Comparison of ENCODE assay signal across 29 cellular contexts in the genomic region with DNA sequence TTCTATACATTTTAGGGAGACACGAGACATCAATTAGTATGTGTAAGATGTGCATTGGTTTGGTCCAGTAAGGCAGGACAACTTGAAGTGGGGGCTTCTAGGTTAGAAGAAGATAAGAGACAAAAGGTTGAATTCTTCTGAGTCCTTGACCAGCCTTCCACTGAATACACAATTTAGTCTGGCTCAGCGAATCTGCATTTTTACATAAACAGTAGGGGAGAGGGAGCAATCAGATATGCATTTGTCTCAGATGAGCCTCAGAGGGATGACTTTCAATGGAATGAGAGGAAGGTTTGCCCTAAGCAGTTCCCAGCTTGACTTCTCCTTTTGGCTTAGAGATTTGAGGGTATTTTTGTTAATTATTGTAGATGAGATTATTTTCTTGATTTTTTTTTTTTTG. TPM values are rescaled to one million over a fixed set of nuclear protein-coding genes. Genes with fewer than 3 reads are reported as not detected.
"Had no signal": no experiment of that assay in that cellular context is flagged by ENCODE, and none has a peak within 500 bp of the region (broad histone marks: within the 10 kb centered on the region; RNA-seq: fewer than 3 reads in every experiment).

No MANE protein-coding gene starts in this region.

- H3K36me3 ChIP-seq: esophagus squamous epithelium, heart right ventricle, left lung, right lobe of liver, suprapubic skin had no signal

- H2AFZ ChIP-seq: neural progenitor cell, parathyroid adenoma had no signal

- H3K27me3 Mint-ChIP-seq: dendritic cell treated with granulocyte-macrophage colony-stimulating factor and Interleukin-4, amounts not matched to agents 40 ng/mL and 50 ng/mL, for 4 days; naive thymus-derived CD4-positive, alpha-beta T cell; stimulated activated naive B cell treated with anti-CD40 and anti-IgM and Interleukin-4, amounts not matched to agents 10 μg/mL and 1 μg/mL and 100 μg/mL, for 72 hours; stimulated activated naive CD8-positive, alpha-beta T cell treated with anti-CD3 and anti-CD28 coated beads, Interleukin-15, Interleukin-2, amounts not matched to agents 100 ng/mL and 50 ng/mL, for 24 hours had no signal

- DNase-seq: effector memory CD4-positive, alpha-beta T cell; erythroblast; esophagus squamous epithelium; foreskin melanocyte; glutamatergic neuron; heart right ventricle; hippocampal formation; left cardiac atrium; left lung; mesenchymal stem cell; midbrain; naive thymus-derived CD4-positive, alpha-beta T cell; right lobe of liver; small intestine; stimulated activated CD4-positive, alpha-beta T cell treated with anti-CD3 and anti-CD28 coated beads, Interleukin-15, amount 100 ng/mL, for 24 hours; stimulated activated CD4-positive, alpha-beta T cell treated with anti-CD3 and anti-CD28 coated beads, Interleukin-2, amount 100 ng/mL, for 48 hours; stimulated activated naive B cell treated with anti-CD40 and anti-IgM and Interleukin-4, amounts not matched to agents 10 μg/mL and 1 μg/mL and 100 μg/mL, for 72 hours; trophoblast cell had no signal

- H3K9me3 ChIP-seq: right lobe of liver, suprapubic skin had no signal

- H3K79me2 ChIP-seq: parathyroid adenoma had no signal

- ATAC-seq: heart right ventricle; left cardiac atrium; left lung; naive thymus-derived CD4-positive, alpha-beta T cell; right lobe of liver; stimulated activated naive B cell treated with anti-CD40 and anti-IgM and Interleukin-4, amounts not matched to agents 10 μg/mL and 1 μg/mL and 100 μg/mL, for 72 hours had no signal

- H3K36me3 Mint-ChIP-seq: naive thymus-derived CD4-positive, alpha-beta T cell; neural progenitor cell; stimulated activated naive B cell treated with anti-CD40 and anti-IgM and Interleukin-4, amounts not matched to agents 10 μg/mL and 1 μg/mL and 100 μg/mL, for 72 hours had no signal

- H3K27me3 ChIP-seq: esophagus squamous epithelium, left lung, neural progenitor cell, right lobe of liver, suprapubic skin had no signal

- H3K9ac ChIP-seq: neural progenitor cell, parathyroid adenoma had no signal

- H3K9me3 Mint-ChIP-seq: stimulated activated naive CD8-positive, alpha-beta T cell treated with anti-CD3 and anti-CD28 coated beads, Interleukin-15, Interleukin-2, amounts not matched to agents 100 ng/mL and 50 ng/mL, for 24 hours had no signal

- H3K4me3 Mint-ChIP-seq: dendritic cell treated with granulocyte-macrophage colony-stimulating factor and Interleukin-4, amounts not matched to agents 40 ng/mL and 50 ng/mL, for 4 days; naive thymus-derived CD4-positive, alpha-beta T cell; nephron; neural progenitor cell; stimulated activated naive B cell treated with anti-CD40 and anti-IgM and Interleukin-4, amounts not matched to agents 10 μg/mL and 1 μg/mL and 100 μg/mL, for 72 hours; stimulated activated naive CD8-positive, alpha-beta T cell treated with anti-CD3 and anti-CD28 coated beads, Interleukin-15, Interleukin-2, amounts not matched to agents 100 ng/mL and 50 ng/mL, for 24 hours had no signal

- H3K4me1 Mint-ChIP-seq: naive thymus-derived CD4-positive, alpha-beta T cell; stimulated activated naive B cell treated with anti-CD40 and anti-IgM and Interleukin-4, amounts not matched to agents 10 μg/mL and 1 μg/mL and 100 μg/mL, for 72 hours had no signal

- H3K27ac ChIP-seq: esophagus squamous epithelium, heart right ventricle, left lung, neural progenitor cell, parathyroid adenoma, right lobe of liver, suprapubic skin had no signal

- H3K4me1 ChIP-seq: esophagus squamous epithelium, heart right ventricle, left lung, parathyroid adenoma, right lobe of liver, suprapubic skin had no signal

- H3K4me3 ChIP-seq: esophagus squamous epithelium, heart right ventricle, left lung, neural progenitor cell, right lobe of liver, suprapubic skin had no signal

- H3K4me2 ChIP-seq: neural progenitor cell had no signal

- H3K27ac Mint-ChIP-seq: dendritic cell treated with granulocyte-macrophage colony-stimulating factor and Interleukin-4, amounts not matched to agents 40 ng/mL and 50 ng/mL, for 4 days; naive thymus-derived CD4-positive, alpha-beta T cell; nephron; neural progenitor cell; progenitor cell of endocrine pancreas; stimulated activated naive B cell treated with anti-CD40 and anti-IgM and Interleukin-4, amounts not matched to agents 10 μg/mL and 1 μg/mL and 100 μg/mL, for 72 hours; stimulated activated naive CD8-positive, alpha-beta T cell treated with anti-CD3 and anti-CD28 coated beads, Interleukin-15, Interleukin-2, amounts not matched to agents 100 ng/mL and 50 ng/mL, for 24 hours had no signal

RNA-seq across cellular contexts. Expression of a gene that starts 20.0 kb away (rescaled TPM):
- total RNA-seq: cerebellum; kidney epithelial cell; left lung; lung microvascular endothelial cell; naive thymus-derived CD4-positive, alpha-beta T cell; progenitor cell of endocrine pancreas had no signal
- polyA plus RNA-seq: naive thymus-derived CD4-positive, alpha-beta T cell; small intestine; urinary bladder had no signal
